In the genomic region with DNA sequence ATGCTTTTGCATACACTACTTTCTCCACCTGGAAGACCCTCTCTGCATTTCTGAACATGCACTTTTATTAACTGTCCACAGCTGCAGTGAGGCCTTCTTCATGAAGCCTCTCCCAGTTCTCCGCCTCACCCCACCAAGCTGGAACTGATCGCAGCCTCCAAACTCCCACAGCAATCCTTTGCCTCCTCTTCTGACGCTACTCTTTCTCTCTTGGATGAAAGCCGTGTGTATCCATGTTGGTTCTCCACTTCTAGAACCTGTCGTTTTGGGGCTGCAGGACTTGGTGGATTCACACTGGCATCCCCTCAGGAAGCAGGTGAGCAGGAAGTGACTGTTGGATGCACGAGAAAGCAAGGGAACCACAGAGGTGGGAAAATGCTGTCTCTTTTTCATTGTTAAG, we compare ENCODE assay signal across 9 cellular contexts.
"Had no signal": no experiment of that assay in that cellular context is flagged by ENCODE, and none has a peak within 500 bp of the region (broad histone marks: within the 10 kb centered on the region; RNA-seq: fewer than 3 reads in every experiment).

No MANE protein-coding gene starts in this region.

- H3K9ac ChIP-seq: GM23248, KMS-11 had no signal

- H3K4me3 Mint-ChIP-seq: HFFc6 had no signal

- H3K4me3 ChIP-seq: GM23248, HAP-1 had no signal

- DNase-seq: GM23248, H7, HFFc6, IMR-90, KBM-7 had no signal

- H3K27ac ChIP-seq: GM23248, KMS-11 had no signal

- H3K27ac Mint-ChIP-seq: HFFc6 had no signal

- H3K4me2 ChIP-seq: KMS-11 had no signal

- H3K9me3 ChIP-seq: HAP-1 had no signal

- FAIRE-seq: HTR-8/SVneo had no signal

- ATAC-seq: HCT116 had no signal

- H3K36me3 ChIP-seq: HAP-1 had no signal

- H2AFZ ChIP-seq: GM23248 had no signal
